In the genomic region with DNA sequence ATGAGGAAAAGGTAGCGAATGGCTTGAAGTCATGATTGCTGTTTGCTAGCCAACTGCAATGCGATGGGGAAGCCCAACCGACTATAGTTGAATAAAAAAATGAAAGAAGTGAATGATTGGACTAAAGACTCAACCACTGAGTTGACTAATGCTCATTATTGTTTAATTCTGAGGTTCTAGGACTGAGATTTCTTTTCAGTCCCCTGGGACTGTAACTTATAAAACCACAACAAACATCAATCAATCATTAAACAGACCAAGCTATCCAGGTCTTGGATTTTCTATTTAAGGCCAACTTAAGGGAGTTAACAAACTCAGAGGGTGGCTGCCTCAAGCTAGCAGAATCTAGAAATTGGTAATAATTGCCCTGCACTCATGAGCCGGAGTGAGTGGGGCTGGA, we compare ENCODE assay signal across 1 cellular context.
TF ChIP-seq lines count a peak whose summit lies in the region.

No MANE protein-coding gene starts in this region.

TF ChIP-seq in GM12878, 131 proteins besides CTCF, POLR2A, EP300 and RAD21 (continued from another document):
- no peak for TF ChIP-seq POLR2AphosphoS5 (IDR thresholded peaks at IDR 0.05; ENCODE audit: low read length)
- TF ChIP-seq, protein P1, sequence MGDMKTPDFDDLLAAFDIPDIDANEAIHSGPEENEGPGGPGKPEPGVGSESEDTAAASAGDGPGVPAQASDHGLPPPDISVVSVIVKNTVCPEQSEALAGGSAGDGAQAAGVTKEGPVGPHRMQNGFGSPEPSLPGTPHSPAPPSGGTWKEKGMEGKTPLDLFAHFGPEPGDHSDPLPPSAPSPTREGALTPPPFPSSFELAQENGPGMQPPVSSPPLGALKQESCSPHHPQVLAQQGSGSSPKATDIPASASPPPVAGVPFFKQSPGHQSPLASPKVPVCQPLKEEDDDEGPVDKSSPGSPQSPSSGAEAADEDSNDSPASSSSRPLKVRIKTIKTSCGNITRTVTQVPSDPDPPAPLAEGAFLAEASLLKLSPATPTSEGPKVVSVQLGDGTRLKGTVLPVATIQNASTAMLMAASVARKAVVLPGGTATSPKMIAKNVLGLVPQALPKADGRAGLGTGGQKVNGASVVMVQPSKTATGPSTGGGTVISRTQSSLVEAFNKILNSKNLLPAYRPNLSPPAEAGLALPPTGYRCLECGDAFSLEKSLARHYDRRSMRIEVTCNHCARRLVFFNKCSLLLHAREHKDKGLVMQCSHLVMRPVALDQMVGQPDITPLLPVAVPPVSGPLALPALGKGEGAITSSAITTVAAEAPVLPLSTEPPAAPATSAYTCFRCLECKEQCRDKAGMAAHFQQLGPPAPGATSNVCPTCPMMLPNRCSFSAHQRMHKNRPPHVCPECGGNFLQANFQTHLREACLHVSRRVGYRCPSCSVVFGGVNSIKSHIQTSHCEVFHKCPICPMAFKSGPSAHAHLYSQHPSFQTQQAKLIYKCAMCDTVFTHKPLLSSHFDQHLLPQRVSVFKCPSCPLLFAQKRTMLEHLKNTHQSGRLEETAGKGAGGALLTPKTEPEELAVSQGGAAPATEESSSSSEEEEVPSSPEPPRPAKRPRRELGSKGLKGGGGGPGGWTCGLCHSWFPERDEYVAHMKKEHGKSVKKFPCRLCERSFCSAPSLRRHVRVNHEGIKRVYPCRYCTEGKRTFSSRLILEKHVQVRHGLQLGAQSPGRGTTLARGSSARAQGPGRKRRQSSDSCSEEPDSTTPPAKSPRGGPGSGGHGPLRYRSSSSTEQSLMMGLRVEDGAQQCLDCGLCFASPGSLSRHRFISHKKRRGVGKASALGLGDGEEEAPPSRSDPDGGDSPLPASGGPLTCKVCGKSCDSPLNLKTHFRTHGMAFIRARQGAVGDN (IDR thresholded peaks at IDR 0.05), result no peak
TF ChIP-seq in GM12878: peak in this region for 1.
